In genomic region chr6:96150431-96150830, GRCh38 we compare ENCODE assay signal across 17 cellular contexts.
A peak's percentile ranks its signal among the peaks of the same experiment; 100 is the strongest.
DNase-seq lines count a peak whose midpoint lies in the region; ATAC-seq and TF ChIP-seq lines count a peak whose summit lies in the region.
"Had no signal": no experiment of that assay in that cellular context is flagged by ENCODE, and none has a peak within 500 bp of the region (broad histone marks: within the 10 kb centered on the region; RNA-seq: fewer than 3 reads in every experiment).

No MANE protein-coding gene starts in this region.

- H3K9me3 ChIP-seq in right lobe of liver, result no peaks in the 10 kb centered on the region
- H3K9me3 ChIP-seq in body of pancreas, result no peaks in the 10 kb centered on the region
- H3K9me3 ChIP-seq: BE2C had no signal

- H3K27ac Mint-ChIP-seq in WTC11, result peak overlapping the region; percentile 3; the same call in 1 of the 2 replicates
- H3K27ac Mint-ChIP-seq: CD4-positive, CD25-positive, alpha-beta regulatory T cell; GM23338; IgD-negative memory B cell had no signal

- peaks cover 24% of the 10 kb centered on the region for H3K4me1 Mint-ChIP-seq in WTC11
- H3K4me1 Mint-ChIP-seq: CD4-positive, CD25-positive, alpha-beta regulatory T cell; IgD-negative memory B cell had no signal

- H3K4me3 Mint-ChIP-seq in WTC11, result no peak overlapping the region
- H3K4me3 Mint-ChIP-seq: CD4-positive, CD25-positive, alpha-beta regulatory T cell; GM23338; IgD-negative memory B cell had no signal

- peaks cover 4% of the 10 kb centered on the region; the same call in 1 of the 2 replicates for H3K36me3 Mint-ChIP-seq in WTC11
- H3K36me3 Mint-ChIP-seq: CD4-positive, CD25-positive, alpha-beta regulatory T cell had no signal

- H3K4me3 ChIP-seq in right lobe of liver (no peak overlapping the region), coronary artery (no peak overlapping the region), body of pancreas (no peak overlapping the region)
- H3K4me3 ChIP-seq: GM23338 had no signal

- ATAC-seq in WTC11 (no peak), right lobe of liver (no peak), body of pancreas (no peak)
- ATAC-seq: GM23338, HepG2 had no signal

- DNase-seq in WTC11 (ENCODE audit: low spot score) (no peak), head of caudate nucleus (peak in 28 of 42 donors; percentile 10 to 80 (median 31)), putamen (ENCODE audit: low spot score) (peak; percentile 76), right lobe of liver (no peak), COR-L47 (lab: John Stamatoyannopoulos, UW) (no peak), coronary artery (ENCODE audit: low spot score) (no peak), body of pancreas (no peak)
- DNase-seq: 8988T; BE2C; CD4-positive, CD25-positive, alpha-beta regulatory T cell; DMS153; DMS79; GDM1; HCEC 1CT had no signal

- POLR2A ChIA-PET in WTC11 (lab: Charles Lee), result no interaction called here

- peaks cover 1% of the 10 kb centered on the region; the same call in 1 of the 2 replicates for H3K27me3 Mint-ChIP-seq in WTC11 (ENCODE audit: low read depth)
- H3K27me3 Mint-ChIP-seq: CD4-positive, CD25-positive, alpha-beta regulatory T cell; IgD-negative memory B cell had no signal

- 30% methylated on average over 2 of the region's 2 CpGs for WGBS in right lobe of liver (ENCODE audit: insufficient coverage, low coverage, low lambda C conversion rate, missing lambda C conversion rate)
- WGBS in body of pancreas, 2 donors, result 53 to 78% methylated on average over 2 of the region's 2 CpGs

- H3K36me3 ChIP-seq in right lobe of liver (no peaks in the 10 kb centered on the region), body of pancreas (replicated peaks in 1 of 2; ENCODE audit: insufficient read depth in 1 of 2, low read depth in 2 of 2) (no peaks in the 10 kb centered on the region)
- H3K36me3 ChIP-seq: BE2C had no signal

- no peaks in the 10 kb centered on the region for H3K4me1 ChIP-seq in right lobe of liver
- H3K4me1 ChIP-seq in body of pancreas, result no peaks in the 10 kb centered on the region

- CTCF ChIA-PET in WTC11 (lab: Charles Lee), result no interaction called here

- TF ChIP-seq CTCF in WTC11 (IDR thresholded peaks at IDR 0.05) (no peak), right lobe of liver (IDR thresholded peaks at IDR 0.05) (no peak), coronary artery (IDR thresholded peaks at IDR 0.05) (no peak), body of pancreas (IDR thresholded peaks at IDR 0.05) (no peak)

- H3K27ac ChIP-seq in right lobe of liver (no peak overlapping the region), coronary artery (no peak overlapping the region), body of pancreas (no peak overlapping the region)

- intact Hi-C loops in head of caudate nucleus (cut with DNase I), result no loop called here
- intact Hi-C loops in right lobe of liver (cut with DNase I), result no loop called here
- intact Hi-C loops in body of pancreas (cut with DNase I), result no loop called here

- TF ChIP-seq POLR2A in right lobe of liver (IDR thresholded peaks at IDR 0.05), result no peak
- no peak for TF ChIP-seq POLR2A in body of pancreas (IDR thresholded peaks at IDR 0.05)

- 0 out of 2 replicates have a peak, but pooled peaks cover 4% of the 10 kb centered on the region for H3K9me3 Mint-ChIP-seq in WTC11
- H3K9me3 Mint-ChIP-seq: CD4-positive, CD25-positive, alpha-beta regulatory T cell had no signal

- H3K27me3 ChIP-seq in right lobe of liver (no peaks in the 10 kb centered on the region), body of pancreas (no peaks in the 10 kb centered on the region)
- H3K27me3 ChIP-seq: BE2C had no signal

TF ChIP-seq in WTC11, 78 proteins besides CTCF, POLR2A, EP300 and RAD21 (continues in another document):
- TF ChIP-seq ZNF532 (CRISPR knock-in tag; IDR thresholded peaks at IDR 0.05; ENCODE audit: borderline replicate concordance) (no peak), SOX15 (CRISPR knock-in tag; IDR thresholded peaks at IDR 0.05) (no peak), ZNF121 (CRISPR knock-in tag; IDR thresholded peaks at IDR 0.05) (no peak), FOXJ3 (CRISPR knock-in tag; IDR thresholded peaks at IDR 0.05; ENCODE audit: borderline replicate concordance) (no peak), ZNF425 (CRISPR knock-in tag; conservative IDR thresholded peaks at IDR 0.05) (no peak), CREB1 (CRISPR knock-in tag; IDR thresholded peaks at IDR 0.05) (no peak), NFATC4 (CRISPR knock-in tag; IDR thresholded peaks at IDR 0.05) (no peak), ZBTB43 (CRISPR knock-in tag; IDR thresholded peaks at IDR 0.05) (no peak), ERG (CRISPR knock-in tag; IDR thresholded peaks at IDR 0.05) (no peak), SMAD4 (CRISPR knock-in tag; IDR thresholded peaks at IDR 0.05) (no peak)

Comparison
In these comparisons a context has a peak if more than half of its experiments do, and no peak if none do; other contexts are left out.
1. DNase-seq: peak in head of caudate nucleus (28 of 42) and putamen (single experiment); none in WTC11 (single experiment), right lobe of liver (0 of 3), COR-L47 (single experiment), coronary artery (single experiment) and body of pancreas (0 of 4).